In the genomic region with DNA sequence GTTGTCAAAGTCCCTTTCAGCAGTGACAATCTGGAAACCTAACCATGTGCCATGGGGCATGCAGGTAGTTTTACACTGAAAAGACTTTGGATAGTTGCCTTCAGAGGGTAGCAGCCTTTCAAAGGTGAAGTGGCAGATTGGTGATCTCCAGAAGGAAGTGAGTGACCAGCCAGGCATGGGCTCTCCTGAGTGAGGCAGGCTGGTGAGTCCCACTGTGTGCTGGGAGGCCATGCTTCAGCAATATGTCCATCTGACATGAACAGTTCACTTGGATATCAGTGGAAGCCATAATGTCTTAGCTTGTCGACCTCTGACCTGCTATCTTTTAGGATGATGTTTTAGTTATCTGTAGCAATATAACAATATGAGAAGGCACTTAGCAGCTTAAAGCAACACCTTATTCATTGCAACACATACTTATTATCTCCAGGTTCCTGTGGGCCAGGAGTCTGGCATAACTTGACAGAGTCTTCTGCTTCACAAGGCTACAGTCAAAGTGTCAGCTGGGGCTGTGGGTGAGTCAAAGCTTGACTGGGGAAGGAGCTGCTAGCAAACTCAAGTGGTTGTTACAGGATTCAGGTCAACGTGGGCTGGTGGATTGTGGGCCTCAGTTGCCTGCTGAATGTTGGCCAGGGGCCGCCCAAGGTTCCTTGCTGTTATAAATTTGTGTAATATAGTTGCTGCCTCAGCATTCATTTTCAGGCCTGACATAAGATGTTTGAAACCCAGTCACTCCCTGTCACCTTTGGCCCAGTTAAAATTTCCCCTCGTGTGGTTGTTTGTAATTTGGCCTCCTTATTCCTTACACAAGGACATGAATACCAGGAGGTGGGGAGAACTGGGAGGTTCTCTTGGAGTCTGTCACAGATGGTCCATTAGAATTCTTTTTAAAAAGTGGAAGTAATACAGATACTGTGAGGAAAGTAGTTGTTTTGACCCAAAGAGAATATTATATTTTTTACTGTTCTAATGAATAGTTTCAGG, we compare ENCODE assay signal across 25 cellular contexts.
A peak's percentile ranks its signal among the peaks of the same experiment; 100 is the strongest.
DNase-seq lines count a peak whose midpoint lies in the region; ATAC-seq and TF ChIP-seq lines count a peak whose summit lies in the region.
"Had no signal": no experiment of that assay in that cellular context is flagged by ENCODE, and none has a peak within 500 bp of the region (broad histone marks: within the 10 kb centered on the region; RNA-seq: fewer than 3 reads in every experiment).

No MANE protein-coding gene starts in this region.

- peak; percentile 45 for ATAC-seq in activated CD8-positive, alpha-beta T cell treated with anti-CD3 and anti-CD28 coated beads for 36 hours
- no peak for ATAC-seq in activated CD8-positive, alpha-beta T cell treated with anti-CD3 and anti-CD28 coated beads, Interleukin-2, amount 10 ng/mL, durations not matched to agents 7 days and 5 days
- ATAC-seq in activated T-helper 17 cell treated with anti-CD3 and anti-CD28 coated beads, Interleukin-2, amount 50 U/mL, for 72 hours (replicated peaks), result peak; percentile 90
- ATAC-seq in gastroesophageal sphincter (peak; percentile 69), GM21576 (IDR thresholded peaks at IDR 0.05; ENCODE audit: unreplicated experiment) (no peak)
- ATAC-seq in stimulated activated effector memory CD8-positive, alpha-beta T cell treated with anti-CD3 and anti-CD28 coated beads, Interleukin-12 subunit alpha, Interleukin-12 subunit beta, amount 100 ng/mL, for 72 hours, result peak; percentile 94
- ATAC-seq: A549 had no signal

- H3K4me1 ChIP-seq in gastroesophageal sphincter (peaks cover 0 to 7% (median 0%) of the 10 kb centered on the region in 3 donors), colonic mucosa (no peaks in the 10 kb centered on the region), breast epithelium (no peaks in the 10 kb centered on the region)
- H3K4me1 ChIP-seq: A549 had no signal

- no peak for TF ChIP-seq EP300 in gastroesophageal sphincter (IDR thresholded peaks at IDR 0.05)

- no peak overlapping the region for H3K4me3 Mint-ChIP-seq in activated CD8-positive, alpha-beta T cell treated with anti-CD3 and anti-CD28 coated beads for 36 hours
- H3K4me3 Mint-ChIP-seq in activated CD8-positive, alpha-beta T cell treated with anti-CD3 and anti-CD28 coated beads, Interleukin-2, amount 10 ng/mL, durations not matched to agents 7 days and 5 days, result no peak overlapping the region
- H3K4me3 Mint-ChIP-seq in activated T-helper 17 cell treated with anti-CD3 and anti-CD28 coated beads, Interleukin-2, amount 50 U/mL, for 72 hours, result peak overlapping the region; percentile 27
- H3K4me3 Mint-ChIP-seq in stimulated activated effector memory CD8-positive, alpha-beta T cell treated with anti-CD3 and anti-CD28 coated beads, Interleukin-12 subunit alpha, Interleukin-12 subunit beta, amount 100 ng/mL, for 72 hours, result no peak overlapping the region
- H3K4me3 Mint-ChIP-seq: activated naive CD4-positive, alpha-beta T cell treated with anti-CD3 and anti-CD28 coated beads for 36 hours; CD14-positive monocyte; mesothelial cell of epicardium; T-helper 1 cell treated with Interleukin-12 subunit alpha and Interleukin-12 subunit beta and Interleukin-4 antibody, amounts not matched to agents 30 μg/mL and 1 μg/mL, for 36 hours had no signal

- H3K27me3 ChIP-seq in gastroesophageal sphincter (no peaks in the 10 kb centered on the region), colonic mucosa (no peaks in the 10 kb centered on the region), breast epithelium (no peaks in the 10 kb centered on the region)
- H3K27me3 ChIP-seq: esophagus squamous epithelium, upper lobe of left lung had no signal

- H3K4me3 ChIP-seq in gastroesophageal sphincter (no peak overlapping the region), colonic mucosa (no peak overlapping the region), breast epithelium (no peak overlapping the region)
- H3K4me3 ChIP-seq: A549, esophagus squamous epithelium, smooth muscle cell, upper lobe of left lung had no signal

- H3K36me3 ChIP-seq in gastroesophageal sphincter (no peaks in the 10 kb centered on the region), colonic mucosa (no peaks in the 10 kb centered on the region), breast epithelium (no peaks in the 10 kb centered on the region)
- H3K36me3 ChIP-seq: esophagus squamous epithelium, upper lobe of left lung had no signal

- DNase-seq in activated CD8-positive, alpha-beta T cell treated with anti-CD3 and anti-CD28 coated beads for 36 hours, result peak; percentile 23
- no peak for DNase-seq in activated CD8-positive, alpha-beta T cell treated with anti-CD3 and anti-CD28 coated beads, Interleukin-2, amount 10 ng/mL, durations not matched to agents 7 days and 5 days
- DNase-seq in stimulated activated effector memory CD8-positive, alpha-beta T cell treated with anti-CD3 and anti-CD28 coated beads, Interleukin-12 subunit alpha, Interleukin-12 subunit beta, amount 100 ng/mL, for 72 hours (ENCODE audit: low spot score in 2 of 2), result no peak
- no peak for DNase-seq in colonic mucosa
- DNase-seq in breast epithelium (ENCODE audit: low spot score in 2 of 2), result no peak
- DNase-seq: activated CD4-positive, CD25-positive, alpha-beta regulatory T cell; activated CD8-positive, alpha-beta memory T cell treated with anti-CD3 and anti-CD28 coated beads, Interleukin-2, amount 50 U/mL, for 48 hours; activated naive CD4-positive, alpha-beta T cell treated with anti-CD3 and anti-CD28 coated beads for 36 hours; DMS53; esophagus squamous epithelium; H7; hippocampal formation; KG1; kidney; NCI-H524 treated with DMSO at 0.1 percent for 48 hours; SHP77 treated with DMSO at 0.1 percent for 48 hours; upper lobe of left lung had no signal

- H3K27ac ChIP-seq in gastroesophageal sphincter, result no peak overlapping the region
- H3K27ac ChIP-seq in colonic mucosa, result no peak overlapping the region
- peak overlapping the region in 1 of 2 donors; percentile 48 for H3K27ac ChIP-seq in breast epithelium
- H3K27ac ChIP-seq: A549, esophagus squamous epithelium, upper lobe of left lung had no signal

- H3K9ac ChIP-seq in colonic mucosa (ENCODE audit: low read depth in 2 of 2, low read length in 2 of 2), result no peak overlapping the region

- H3K9me3 Mint-ChIP-seq in activated CD8-positive, alpha-beta T cell treated with anti-CD3 and anti-CD28 coated beads for 36 hours, result no peaks in the 10 kb centered on the region
- no peaks in the 10 kb centered on the region for H3K9me3 Mint-ChIP-seq in activated CD8-positive, alpha-beta T cell treated with anti-CD3 and anti-CD28 coated beads, Interleukin-2, amount 10 ng/mL, durations not matched to agents 7 days and 5 days (ENCODE audit: insufficient read depth)
- peaks cover 7% of the 10 kb centered on the region for H3K9me3 Mint-ChIP-seq in activated T-helper 17 cell treated with anti-CD3 and anti-CD28 coated beads, Interleukin-2, amount 50 U/mL, for 72 hours
- H3K9me3 Mint-ChIP-seq in stimulated activated effector memory CD8-positive, alpha-beta T cell treated with anti-CD3 and anti-CD28 coated beads, Interleukin-12 subunit alpha, Interleukin-12 subunit beta, amount 100 ng/mL, for 72 hours, result peaks cover 2% of the 10 kb centered on the region
- H3K9me3 Mint-ChIP-seq: activated naive CD4-positive, alpha-beta T cell treated with anti-CD3 and anti-CD28 coated beads for 36 hours; CD14-positive monocyte; T-helper 1 cell treated with Interleukin-12 subunit alpha and Interleukin-12 subunit beta and Interleukin-4 antibody, amounts not matched to agents 30 μg/mL and 1 μg/mL, for 36 hours had no signal

- no peak for TF ChIP-seq CTCF in activated CD8-positive, alpha-beta T cell treated with anti-CD3 and anti-CD28 coated beads for 36 hours (IDR thresholded peaks at IDR 0.05)
- TF ChIP-seq CTCF in gastroesophageal sphincter (IDR thresholded peaks at IDR 0.05) (no peak), colonic mucosa (IDR thresholded peaks at IDR 0.05) (no peak), breast epithelium (IDR thresholded peaks at IDR 0.05) (no peak)

- TF ChIP-seq POLR2A in gastroesophageal sphincter (IDR thresholded peaks at IDR 0.05), result no peak
- no peak for TF ChIP-seq POLR2A in breast epithelium (IDR thresholded peaks at IDR 0.05)

- WGBS in gastroesophageal sphincter (ENCODE audit: low coverage in 1 of 2), 2 donors, result 49 to 50% methylated on average over 2 to 4 of the region's 4 CpGs

- H3K4me1 Mint-ChIP-seq in activated CD8-positive, alpha-beta T cell treated with anti-CD3 and anti-CD28 coated beads for 36 hours (ENCODE audit: low read depth), result peaks cover 6% of the 10 kb centered on the region
- no peaks in the 10 kb centered on the region for H3K4me1 Mint-ChIP-seq in activated CD8-positive, alpha-beta T cell treated with anti-CD3 and anti-CD28 coated beads, Interleukin-2, amount 10 ng/mL, durations not matched to agents 7 days and 5 days (ENCODE audit: low read depth)
- peaks cover 24% of the 10 kb centered on the region for H3K4me1 Mint-ChIP-seq in activated T-helper 17 cell treated with anti-CD3 and anti-CD28 coated beads, Interleukin-2, amount 50 U/mL, for 72 hours
- H3K4me1 Mint-ChIP-seq in stimulated activated effector memory CD8-positive, alpha-beta T cell treated with anti-CD3 and anti-CD28 coated beads, Interleukin-12 subunit alpha, Interleukin-12 subunit beta, amount 100 ng/mL, for 72 hours, result peaks cover 36% of the 10 kb centered on the region
- H3K4me1 Mint-ChIP-seq: CD14-positive monocyte had no signal

- no peaks in the 10 kb centered on the region for H3K36me3 Mint-ChIP-seq in activated CD8-positive, alpha-beta T cell treated with anti-CD3 and anti-CD28 coated beads for 36 hours (ENCODE audit: low read depth)
- H3K36me3 Mint-ChIP-seq in activated CD8-positive, alpha-beta T cell treated with anti-CD3 and anti-CD28 coated beads, Interleukin-2, amount 10 ng/mL, durations not matched to agents 7 days and 5 days (ENCODE audit: low read depth), result no peaks in the 10 kb centered on the region
- no peaks in the 10 kb centered on the region for H3K36me3 Mint-ChIP-seq in activated T-helper 17 cell treated with anti-CD3 and anti-CD28 coated beads, Interleukin-2, amount 50 U/mL, for 72 hours (ENCODE audit: low read depth)
- no peaks in the 10 kb centered on the region for H3K36me3 Mint-ChIP-seq in stimulated activated effector memory CD8-positive, alpha-beta T cell treated with anti-CD3 and anti-CD28 coated beads, Interleukin-12 subunit alpha, Interleukin-12 subunit beta, amount 100 ng/mL, for 72 hours
- H3K36me3 Mint-ChIP-seq: CD14-positive monocyte, mesothelial cell of epicardium had no signal

- CTCF ChIA-PET in activated CD8-positive, alpha-beta T cell treated with anti-CD3 and anti-CD28 coated beads for 36 hours (lab: Charles Lee), result no interaction called here
- CTCF ChIA-PET in activated CD8-positive, alpha-beta T cell treated with anti-CD3 and anti-CD28 coated beads, Interleukin-2, amount 10 ng/mL, durations not matched to agents 7 days and 5 days (lab: Charles Lee), result no interaction called here

- H3K27ac Mint-ChIP-seq in activated CD8-positive, alpha-beta T cell treated with anti-CD3 and anti-CD28 coated beads for 36 hours, result no peak overlapping the region
- no peak overlapping the region for H3K27ac Mint-ChIP-seq in activated CD8-positive, alpha-beta T cell treated with anti-CD3 and anti-CD28 coated beads, Interleukin-2, amount 10 ng/mL, durations not matched to agents 7 days and 5 days
- H3K27ac Mint-ChIP-seq in activated T-helper 17 cell treated with anti-CD3 and anti-CD28 coated beads, Interleukin-2, amount 50 U/mL, for 72 hours, result no peak overlapping the region
- H3K27ac Mint-ChIP-seq in stimulated activated effector memory CD8-positive, alpha-beta T cell treated with anti-CD3 and anti-CD28 coated beads, Interleukin-12 subunit alpha, Interleukin-12 subunit beta, amount 100 ng/mL, for 72 hours, result peak overlapping the region; percentile 54
- H3K27ac Mint-ChIP-seq: activated naive CD4-positive, alpha-beta T cell treated with anti-CD3 and anti-CD28 coated beads for 36 hours; CD14-positive monocyte; mesothelial cell of epicardium; T-helper 1 cell treated with Interleukin-12 subunit alpha and Interleukin-12 subunit beta and Interleukin-4 antibody, amounts not matched to agents 30 μg/mL and 1 μg/mL, for 36 hours had no signal

- H3K9me3 ChIP-seq in gastroesophageal sphincter, result no peaks in the 10 kb centered on the region
- H3K9me3 ChIP-seq in colonic mucosa, result no peaks in the 10 kb centered on the region
- H3K9me3 ChIP-seq in breast epithelium, result no peaks in the 10 kb centered on the region
- H3K9me3 ChIP-seq: A549, esophagus squamous epithelium, upper lobe of left lung had no signal

- no peaks in the 10 kb centered on the region for H3K27me3 Mint-ChIP-seq in activated CD8-positive, alpha-beta T cell treated with anti-CD3 and anti-CD28 coated beads for 36 hours
- no peaks in the 10 kb centered on the region for H3K27me3 Mint-ChIP-seq in activated CD8-positive, alpha-beta T cell treated with anti-CD3 and anti-CD28 coated beads, Interleukin-2, amount 10 ng/mL, durations not matched to agents 7 days and 5 days (ENCODE audit: low read depth)
- H3K27me3 Mint-ChIP-seq in activated T-helper 17 cell treated with anti-CD3 and anti-CD28 coated beads, Interleukin-2, amount 50 U/mL, for 72 hours, result no peaks in the 10 kb centered on the region

- POLR2A ChIA-PET in activated CD8-positive, alpha-beta T cell treated with anti-CD3 and anti-CD28 coated beads for 36 hours (lab: Charles Lee), result interaction anchor here (1.1 kb wide), 1 partner anchor 88 kb away, joined by 4 read pairs; no protein-coding TSS in a partner anchor
- POLR2A ChIA-PET in activated CD8-positive, alpha-beta T cell treated with anti-CD3 and anti-CD28 coated beads, Interleukin-2, amount 10 ng/mL, durations not matched to agents 7 days and 5 days (lab: Charles Lee), result no interaction called here

- intact Hi-C loops in activated CD8-positive, alpha-beta T cell treated with anti-CD3 and anti-CD28 coated beads for 36 hours (cut with micrococcal nuclease), result no loop called here
- intact Hi-C loops in colonic mucosa (cut with DNase I) (no loop called here), breast epithelium (cut with DNase I; ENCODE audit: low total_unique reads) (no loop called here)

Comparison
In these comparisons a context has a peak if more than half of its experiments do, and no peak if none do; other contexts are left out.
1. ATAC-seq: peak in activated CD8-positive, alpha-beta T cell treated with anti-CD3 and anti-CD28 coated beads for 36 hours (single experiment), activated T-helper 17 cell treated with anti-CD3 and anti-CD28 coated beads, Interleukin-2, amount 50 U/mL, for 72 hours (single experiment), gastroesophageal sphincter (single experiment) and stimulated activated effector memory CD8-positive, alpha-beta T cell treated with anti-CD3 and anti-CD28 coated beads, Interleukin-12 subunit alpha, Interleukin-12 subunit beta, amount 100 ng/mL, for 72 hours (single experiment); none in activated CD8-positive, alpha-beta T cell treated with anti-CD3 and anti-CD28 coated beads, Interleukin-2, amount 10 ng/mL, durations not matched to agents 7 days and 5 days (single experiment) and GM21576 (single experiment).